ENCODE assay signal across 22 cellular contexts in genomic region chr6:45592991-45593390, GRCh38.
DNase-seq lines count a peak whose midpoint lies in the region; TF ChIP-seq lines count a peak whose summit lies in the region.
"Had no signal": no experiment of that assay in that cellular context is flagged by ENCODE, and none has a peak within 500 bp of the region (broad histone marks: within the 10 kb centered on the region; RNA-seq: fewer than 3 reads in every experiment).

No MANE protein-coding gene starts in this region.

- no peak for DNase-seq in activated naive CD8-positive, alpha-beta T cell treated with anti-CD3 and anti-CD28 coated beads for 36 hours
- peak; percentile 37 to 47 for DNase-seq in cardiac fibroblast (ENCODE audit: low read depth in 2 of 2)
- DNase-seq in stromal cell of bone marrow (ENCODE audit: low read depth): peak; percentile 9
- DNase-seq in pons (ENCODE audit: low spot score): no peak
- no peak for DNase-seq in T-helper 9 cell
- DNase-seq: activated naive CD8-positive, alpha-beta T cell treated with anti-CD3 and anti-CD28 coated beads, Interleukin-2, amount 10 ng/mL, durations not matched to agents 7 days and 5 days; cerebellar nuclear complex; glutamatergic neuron; Kasumi-1; left ventricle myocardium superior; MV-4-11; naive thymus-derived CD8-positive, alpha-beta T cell; NCI-H146; NCI-H2107; NCI-H748 treated with DMSO at 0.1 percent for 48 hours; RPMI8226; stimulated activated CD4-positive, alpha-beta T cell treated with anti-CD3 and anti-CD28 coated beads, Interleukin-2, amount 100 ng/mL, for 24 hours; substantia nigra; upper lobe of left lung had no signal

- peak overlapping the region; percentile 11; the same call in 1 of the 2 replicates for H3K4me2 ChIP-seq in KMS-11

- no peak overlapping the region for H3K4me3 Mint-ChIP-seq in activated naive CD8-positive, alpha-beta T cell
- H3K4me3 Mint-ChIP-seq in activated naive CD8-positive, alpha-beta T cell treated with anti-CD3 and anti-CD28 coated beads for 36 hours: no peak overlapping the region
- H3K4me3 Mint-ChIP-seq: activated naive CD8-positive, alpha-beta T cell treated with anti-CD3 and anti-CD28 coated beads, Interleukin-2, amount 10 ng/mL, durations not matched to agents 7 days and 5 days; CD14-positive monocyte; naive thymus-derived CD8-positive, alpha-beta T cell had no signal

- H3K27ac Mint-ChIP-seq in activated naive CD8-positive, alpha-beta T cell: peak overlapping the region; percentile 41
- H3K27ac Mint-ChIP-seq in activated naive CD8-positive, alpha-beta T cell treated with anti-CD3 and anti-CD28 coated beads for 36 hours: no peak overlapping the region
- H3K27ac Mint-ChIP-seq: activated naive CD8-positive, alpha-beta T cell treated with anti-CD3 and anti-CD28 coated beads, Interleukin-2, amount 10 ng/mL, durations not matched to agents 7 days and 5 days; CD14-positive monocyte had no signal

- no peaks in the 10 kb centered on the region for H4K20me1 ChIP-seq in KMS-11 (ENCODE audit: insufficient read depth)

- no peaks in the 10 kb centered on the region for H3K79me2 ChIP-seq in KMS-11 (ENCODE audit: insufficient read depth, low read depth)

- no peaks in the 10 kb centered on the region for H3K27me3 Mint-ChIP-seq in activated naive CD8-positive, alpha-beta T cell
- H3K27me3 Mint-ChIP-seq in activated naive CD8-positive, alpha-beta T cell treated with anti-CD3 and anti-CD28 coated beads for 36 hours: no peaks in the 10 kb centered on the region
- H3K27me3 Mint-ChIP-seq: naive thymus-derived CD8-positive, alpha-beta T cell had no signal

- no peak overlapping the region for H3K4me3 ChIP-seq in KMS-11 (IDR thresholded peaks at IDR 0.05; ENCODE audit: insufficient read depth, low read depth, low read length)
- no peak overlapping the region for H3K4me3 ChIP-seq in cardiac fibroblast (replicated peaks in 1 of 2; ENCODE audit: low read depth in 2 of 2, low read length in 2 of 2)
- H3K4me3 ChIP-seq: upper lobe of left lung had no signal

- H3K36me3 ChIP-seq in KMS-11 (ENCODE audit: insufficient read depth): no peaks in the 10 kb centered on the region
- H3K36me3 ChIP-seq: upper lobe of left lung had no signal

- H3K27ac ChIP-seq in KMS-11: no peak overlapping the region
- H3K27ac ChIP-seq: upper lobe of left lung had no signal

- no peaks in the 10 kb centered on the region for H3K9me3 Mint-ChIP-seq in activated naive CD8-positive, alpha-beta T cell (ENCODE audit: low read depth)
- peaks cover 3% of the 10 kb centered on the region for H3K9me3 Mint-ChIP-seq in activated naive CD8-positive, alpha-beta T cell treated with anti-CD3 and anti-CD28 coated beads for 36 hours
- H3K9me3 Mint-ChIP-seq: CD14-positive monocyte had no signal

- H3K4me1 Mint-ChIP-seq in activated naive CD8-positive, alpha-beta T cell (ENCODE audit: low read depth): peaks cover 69% of the 10 kb centered on the region
- H3K4me1 Mint-ChIP-seq in activated naive CD8-positive, alpha-beta T cell treated with anti-CD3 and anti-CD28 coated beads for 36 hours: peaks cover 28% of the 10 kb centered on the region
- H3K4me1 Mint-ChIP-seq: activated naive CD8-positive, alpha-beta T cell treated with anti-CD3 and anti-CD28 coated beads, Interleukin-2, amount 10 ng/mL, durations not matched to agents 7 days and 5 days had no signal

- peaks cover 3% of the 10 kb centered on the region for H3K36me3 Mint-ChIP-seq in activated naive CD8-positive, alpha-beta T cell
- H3K36me3 Mint-ChIP-seq in activated naive CD8-positive, alpha-beta T cell treated with anti-CD3 and anti-CD28 coated beads for 36 hours: no peaks in the 10 kb centered on the region
- H3K36me3 Mint-ChIP-seq: CD14-positive monocyte had no signal

- peaks cover 82% of the 10 kb centered on the region for H3K4me1 ChIP-seq in KMS-11 (ENCODE audit: low read depth, poor library complexity, severe bottlenecking)

- no peak overlapping the region for H2AFZ ChIP-seq in KMS-11 (ENCODE audit: low read depth)

- H3K27me3 ChIP-seq in KMS-11 (ENCODE audit: insufficient read depth, low read depth): no peaks in the 10 kb centered on the region
- H3K27me3 ChIP-seq: upper lobe of left lung had no signal

- H3K9ac ChIP-seq in KMS-11: no peak overlapping the region

- TF ChIP-seq CTCF in KMS-11 (conservative IDR thresholded peaks at IDR 0.05; ENCODE audit: low read depth, low read length): no peak
- no peak for TF ChIP-seq CTCF in cardiac fibroblast (IDR thresholded peaks at IDR 0.05; ENCODE audit: low read depth, low read length)

Comparison
In these comparisons a context has a peak if more than half of its experiments do, and no peak if none do; other contexts are left out.
1. DNase-seq: peak in cardiac fibroblast (2 of 2) and stromal cell of bone marrow (single experiment); none in activated naive CD8-positive, alpha-beta T cell treated with anti-CD3 and anti-CD28 coated beads for 36 hours (single experiment), pons (single experiment) and T-helper 9 cell (single experiment).